Comparison of ENCODE assay signal across 8 cellular contexts in the genomic region with DNA sequence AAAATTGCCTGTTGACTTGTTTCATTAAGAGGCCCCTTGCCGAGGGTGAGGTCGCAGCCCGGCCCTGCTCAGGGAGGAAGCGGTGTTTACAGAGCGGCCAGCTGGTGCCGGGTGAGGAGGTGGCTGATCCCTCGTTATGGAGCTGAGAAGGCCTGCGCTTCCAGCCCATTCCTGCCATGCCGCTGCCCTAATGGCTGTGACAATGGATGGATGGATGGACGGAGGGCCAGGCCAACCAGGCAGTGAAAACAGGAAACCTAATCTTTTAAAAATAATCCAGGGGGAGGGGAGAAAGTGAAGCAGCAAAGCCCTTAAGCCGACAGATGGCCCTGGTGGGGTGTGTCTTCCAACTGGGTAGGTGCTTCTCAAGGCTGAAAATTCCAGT. TPM values are rescaled to one million over a fixed set of nuclear protein-coding genes. Genes with fewer than 3 reads are reported as not detected.
A peak's percentile ranks its signal among the peaks of the same experiment; 100 is the strongest.
DNase-seq lines count a peak whose midpoint lies in the region; ATAC-seq and TF ChIP-seq lines count a peak whose summit lies in the region.

No MANE protein-coding gene starts in this region.

- H3K4me1 ChIP-seq in Karpas-422 (ENCODE audit: low read length), result peaks cover 81% of the 10 kb centered on the region
- peaks cover 46% of the 10 kb centered on the region for H3K4me1 ChIP-seq in skeletal muscle satellite cell (ENCODE audit: control insufficient read depth, insufficient read depth, low read length)

- H3K27ac Mint-ChIP-seq in T-helper 17 cell, result peak overlapping the region; percentile 93

- no peaks in the 10 kb centered on the region for H3K9me3 ChIP-seq in Karpas-422 (ENCODE audit: low read length)
- H3K9me3 ChIP-seq in T-helper 17 cell (ENCODE audit: control insufficient read depth, low read length, poor library complexity, severe bottlenecking), result no peaks in the 10 kb centered on the region
- no peaks in the 10 kb centered on the region for H3K9me3 ChIP-seq in skeletal muscle satellite cell (replicated peaks; ENCODE audit: low read length)

- peaks cover 7% of the 10 kb centered on the region; the same call in 1 of the 2 replicates for H4K20me1 ChIP-seq in Karpas-422 (ENCODE audit: insufficient read depth, low read depth, low read length)

- H3K9me2 ChIP-seq in Karpas-422 (replicated peaks; ENCODE audit: insufficient read depth, low read length), result no peaks in the 10 kb centered on the region

- H3K27ac ChIP-seq in Karpas-422 (ENCODE audit: low read length), result peak overlapping the region; percentile 98

- peaks cover 80% of the 10 kb centered on the region for H3K4me1 Mint-ChIP-seq in T-helper 17 cell

- no peak for TF ChIP-seq CTCF in GM10248 (IDR thresholded peaks at IDR 0.05; ENCODE audit: control extremely low read depth, extremely low read depth, low read depth, missing control alignments)

- no peaks in the 10 kb centered on the region for H3K27me3 Mint-ChIP-seq in T-helper 17 cell

- H3K36me3 ChIP-seq in Karpas-422 (ENCODE audit: insufficient read depth, low read length) (no peaks in the 10 kb centered on the region), skeletal muscle satellite cell (ENCODE audit: insufficient read depth, low read length) (no peaks in the 10 kb centered on the region)

- H3K4me3 Mint-ChIP-seq in T-helper 17 cell, result peak overlapping the region; percentile 96

- DNase-seq in COLO668 (lab: John Stamatoyannopoulos, UW; ENCODE audit: unreplicated experiment) (peak; percentile 93), Karpas-422 (peak; percentile 80), T-helper 17 cell (no peak), left cardiac atrium (peak; percentile 59), GM10248 (ENCODE audit: extremely low spot score) (no peak)
- DNase-seq in stimulated activated CD4-positive, alpha-beta T cell treated with anti-CD3 and anti-CD28 coated beads, Interleukin-4, amount 100 ng/mL, for 4 hours, result no peak

- peak overlapping the region; percentile 62 for H3K4me3 ChIP-seq in Karpas-422 (ENCODE audit: low read length)
- H3K4me3 ChIP-seq in skeletal muscle satellite cell (ENCODE audit: low read length), result peak overlapping the region; percentile 45

- POLR2A ChIA-PET in GM10248 (lab: Yijun Ruan, JAX), result no interaction called here

- H3K4me2 ChIP-seq in Karpas-422 (ENCODE audit: low read depth, low read length, poor library complexity, severe bottlenecking) (peak overlapping the region; percentile 81), skeletal muscle satellite cell (ENCODE audit: low read length) (peak overlapping the region; percentile 61)

- no peak overlapping the region for H2AFZ ChIP-seq in Karpas-422 (ENCODE audit: low read length)

- H3K36me3 Mint-ChIP-seq in T-helper 17 cell (ENCODE audit: low read depth), result no peaks in the 10 kb centered on the region

- intact Hi-C loops in left cardiac atrium (cut with DNase I), result loop anchor here in 1 of 2 donors (5.0 kb wide), 1 partner anchor 37 kb away; a partner anchor contains a TSS

- no peaks in the 10 kb centered on the region for H3K27me3 ChIP-seq in Karpas-422 (ENCODE audit: low read length)
- no peaks in the 10 kb centered on the region for H3K27me3 ChIP-seq in skeletal muscle satellite cell (ENCODE audit: control insufficient read depth, insufficient read depth, low read length)

- H3K79me2 ChIP-seq in Karpas-422 (ENCODE audit: low read length), result peaks cover 60% of the 10 kb centered on the region

- CTCF ChIA-PET in GM10248 (lab: Yijun Ruan, JAX), result interaction anchor here (0.6 kb wide), 1 partner anchor 24 kb away, joined by 3 read pairs; no protein-coding TSS in a partner anchor

- H3K9ac ChIP-seq in Karpas-422 (ENCODE audit: low read length), result peak overlapping the region; percentile 69
- no peak overlapping the region for H3K9ac ChIP-seq in skeletal muscle satellite cell (ENCODE audit: low read depth, low read length)

- ATAC-seq in T-helper 17 cell, result no peak
- peak in 1 of 2 donors; percentile 23 for ATAC-seq in left cardiac atrium
- no peak for ATAC-seq in HG02798 (IDR thresholded peaks at IDR 0.05; ENCODE audit: poor library complexity, unreplicated experiment)

RNA-seq across cellular contexts. Expression of a gene that starts 38.5 kb away (rescaled TPM):
- 29.7 and 40.5 TPM in 2 replicates for total RNA-seq in Karpas-422 (2014; rRNA removed; shearing (Covaris generic); ENCODE audit: low replicate concordance)
- 10 to 100 TPM; 91.8 to 93.2 TPM for total RNA-seq in T-helper 17 cell
- 10 to 100 TPM; 28.0 to 47.1 TPM for total RNA-seq in left cardiac atrium
- total RNA-seq in skeletal muscle satellite cell (2012; rRNA removed), result 23.6 and 32.2 TPM in 2 replicates

Comparison
In these comparisons a context has a peak if more than half of its experiments do, and no peak if none do; other contexts are left out.
1. DNase-seq: peak in COLO668 (single experiment), Karpas-422 (single experiment) and left cardiac atrium (single experiment); none in T-helper 17 cell (0 of 3), GM10248 (single experiment) and stimulated activated CD4-positive, alpha-beta T cell treated with anti-CD3 and anti-CD28 coated beads, Interleukin-4, amount 100 ng/mL, for 4 hours (0 of 2).